8 cellular contexts compared by ENCODE assay signal in genomic region chr19:12782424-12783225, GRCh38. TPM values are rescaled to one million over a fixed set of nuclear protein-coding genes. Genes with fewer than 3 reads are reported as not detected.
DNase-seq lines count a peak whose midpoint lies in the region; ATAC-seq lines count a peak whose summit lies in the region.

No MANE protein-coding gene starts in this region.

- H3K27ac ChIP-seq in mesenchymal stem cell (ENCODE audit: low read length, poor library complexity, severe bottlenecking), result peak overlapping the region; percentile 60

- peak overlapping the region; percentile 98 for H3K27ac Mint-ChIP-seq in activated CD8-positive, alpha-beta T cell treated with anti-CD3 and anti-CD28 coated beads, Interleukin-2, amount 10 ng/mL, durations not matched to agents 7 days and 5 days

- H2BK12ac ChIP-seq in mesenchymal stem cell (ENCODE audit: low read length in 2 of 2), result peak overlapping the region; percentile 94 to 99

- H3K4me3 Mint-ChIP-seq in activated CD8-positive, alpha-beta T cell treated with anti-CD3 and anti-CD28 coated beads, Interleukin-2, amount 10 ng/mL, durations not matched to agents 7 days and 5 days, result peak overlapping the region; percentile 82

- peak overlapping the region; percentile 40 for H2BK5ac ChIP-seq in mesenchymal stem cell (ENCODE audit: low read depth, low read length, poor library complexity, severe bottlenecking)

- peak overlapping the region; percentile 91 for H3K4me2 ChIP-seq in mesenchymal stem cell (ENCODE audit: low read length, poor library complexity, severe bottlenecking)

- H3K9me3 ChIP-seq in mesenchymal stem cell (ENCODE audit: control insufficient read depth, low read length), result no peaks in the 10 kb centered on the region

- peak overlapping the region; percentile 99 for H4K91ac ChIP-seq in mesenchymal stem cell (ENCODE audit: low read length)

- H3K23ac ChIP-seq in mesenchymal stem cell (ENCODE audit: low read length in 2 of 2), result peak overlapping the region in 1 of 2 experiments; percentile 2

- H3K9me3 Mint-ChIP-seq in activated CD8-positive, alpha-beta T cell treated with anti-CD3 and anti-CD28 coated beads, Interleukin-2, amount 10 ng/mL, durations not matched to agents 7 days and 5 days (ENCODE audit: insufficient read depth), result no peaks in the 10 kb centered on the region

- peak overlapping the region; percentile 86 for H3K9ac ChIP-seq in mesenchymal stem cell (ENCODE audit: low read length)

- peak overlapping the region; percentile 60 for H2BK15ac ChIP-seq in mesenchymal stem cell (ENCODE audit: low read depth, poor library complexity, severe bottlenecking)

- no peak overlapping the region for H2AFZ ChIP-seq in mesenchymal stem cell (ENCODE audit: low read depth, low read length)

- no peaks in the 10 kb centered on the region for H3K36me3 Mint-ChIP-seq in activated CD8-positive, alpha-beta T cell treated with anti-CD3 and anti-CD28 coated beads, Interleukin-2, amount 10 ng/mL, durations not matched to agents 7 days and 5 days (ENCODE audit: low read depth)

- peak overlapping the region; percentile 95 to 98 for H3K18ac ChIP-seq in mesenchymal stem cell (ENCODE audit: low read depth in 1 of 2, low read length in 2 of 2)

- POLR2A ChIA-PET in activated CD8-positive, alpha-beta T cell treated with anti-CD3 and anti-CD28 coated beads, Interleukin-2, amount 10 ng/mL, durations not matched to agents 7 days and 5 days (lab: Charles Lee), result interaction anchor here (0.6 to 15.2 kb wide), 4 partner anchors 9 to 1687 kb away, joined by 3 to 380 read pairs (median 4); partner anchors contain the start of gene JUNB

- H3K27me3 Mint-ChIP-seq in activated CD8-positive, alpha-beta T cell treated with anti-CD3 and anti-CD28 coated beads, Interleukin-2, amount 10 ng/mL, durations not matched to agents 7 days and 5 days (ENCODE audit: low read depth), result no peaks in the 10 kb centered on the region

- peak overlapping the region; percentile 98 for H4K8ac ChIP-seq in mesenchymal stem cell (ENCODE audit: low read length)

- peak overlapping the region; percentile 89 to 95 for H3K4ac ChIP-seq in mesenchymal stem cell (ENCODE audit: low read depth in 1 of 2, low read length in 2 of 2)

- peak overlapping the region in 1 of 2 experiments; percentile 98 for H3K14ac ChIP-seq in mesenchymal stem cell (ENCODE audit: low read length in 2 of 2)

- peak overlapping the region; percentile 83 for H2BK120ac ChIP-seq in mesenchymal stem cell (ENCODE audit: low read depth, low read length)

- CTCF ChIA-PET in activated CD8-positive, alpha-beta T cell treated with anti-CD3 and anti-CD28 coated beads, Interleukin-2, amount 10 ng/mL, durations not matched to agents 7 days and 5 days (lab: Charles Lee), result interaction anchor here (1.1 to 1.9 kb wide), 3 partner anchors 9 to 13 kb away, joined by 4 to 23 read pairs (median 17); partner anchors contain the start of gene JUNB

- peak overlapping the region; percentile 49 for H2AK5ac ChIP-seq in mesenchymal stem cell (ENCODE audit: low read length, severe bottlenecking)

- H3K27me3 ChIP-seq in mesenchymal stem cell (ENCODE audit: control insufficient read depth in 1 of 2, insufficient read depth in 1 of 2, low read length in 2 of 2), result no peaks in the 10 kb centered on the region

- peaks cover 47% of the 10 kb centered on the region for H3K4me1 ChIP-seq in mesenchymal stem cell (ENCODE audit: control insufficient read depth, insufficient read depth, low read depth, low read length)

- H3K79me1 ChIP-seq in mesenchymal stem cell (replicated peaks; ENCODE audit: low read length, poor library complexity, severe bottlenecking), result peaks cover 1% of the 10 kb centered on the region

- H3K36me3 ChIP-seq in mesenchymal stem cell (ENCODE audit: control insufficient read depth in 1 of 2, insufficient read depth in 2 of 2, low read depth in 1 of 2, low read length in 2 of 2), result no peaks in the 10 kb centered on the region

- ATAC-seq in HG02885 (IDR thresholded peaks at IDR 0.05; ENCODE audit: poor library complexity, unreplicated experiment), result peak; percentile 51
- ATAC-seq in activated CD8-positive, alpha-beta T cell treated with anti-CD3 and anti-CD28 coated beads, Interleukin-2, amount 10 ng/mL, durations not matched to agents 7 days and 5 days, result peak; percentile 51

- under 1% methylated on average over 48 of the region's 82 CpGs for WGBS in mesenchymal stem cell

- H3K4me3 ChIP-seq in mesenchymal stem cell (ENCODE audit: insufficient read depth in 1 of 2, low read depth in 1 of 2, low read length in 2 of 2), result peak overlapping the region; percentile 57 to 74

- DNase-seq in GDM1 (lab: John Stamatoyannopoulos, UW), result peak; percentile 91
- peak; percentile 52 for DNase-seq in NCI-H748 treated with DMSO at 0.1 percent for 48 hours (lab: John Stamatoyannopoulos, UW)
- DNase-seq in activated CD8-positive, alpha-beta T cell treated with anti-CD3 and anti-CD28 coated beads, Interleukin-2, amount 10 ng/mL, durations not matched to agents 7 days and 5 days, result peak; percentile 87
- DNase-seq in effector CD8-positive, alpha-beta T cell (lab: John Stamatoyannopoulos, UW), result peak; percentile 95
- peak; percentile 96 for DNase-seq in mesenchymal stem cell
- DNase-seq in stimulated activated CD8-positive, alpha-beta memory T cell treated with anti-CD3 and anti-CD28 coated beads, Interleukin-12 subunit alpha, Interleukin-12 subunit beta, amount 100 ng/mL, for 1 hour (ENCODE audit: low read depth), result peak; percentile 83
- DNase-seq in SKM-1 (lab: John Stamatoyannopoulos, UW; ENCODE audit: unreplicated experiment), result no peak

- H3K4me1 Mint-ChIP-seq in activated CD8-positive, alpha-beta T cell treated with anti-CD3 and anti-CD28 coated beads, Interleukin-2, amount 10 ng/mL, durations not matched to agents 7 days and 5 days (ENCODE audit: low read depth), result peaks cover 42% of the 10 kb centered on the region

RNA-seq across cellular contexts. Expression of gene HOOK2, which starts 7.3 kb away (rescaled TPM):
- 10 to 100 TPM; 14.4 to 16.9 TPM for total RNA-seq in activated CD8-positive, alpha-beta T cell treated with anti-CD3 and anti-CD28 coated beads, Interleukin-2, amount 10 ng/mL, durations not matched to agents 7 days and 5 days
- polyA plus RNA-seq in mesenchymal stem cell (2013, experiment 1 of 2), result 10.8 TPM
- polyA plus RNA-seq in mesenchymal stem cell (2013, experiment 2 of 2), result 10.4 TPM

RNA-seq across cellular contexts. Expression of gene JUNB, which starts 8.7 kb away (rescaled TPM):
- 10 to 100 TPM; 90.4 to 92.9 TPM for total RNA-seq in activated CD8-positive, alpha-beta T cell treated with anti-CD3 and anti-CD28 coated beads, Interleukin-2, amount 10 ng/mL, durations not matched to agents 7 days and 5 days
- polyA plus RNA-seq in mesenchymal stem cell (2013, experiment 1 of 2), result 273 TPM
- polyA plus RNA-seq in mesenchymal stem cell (2013, experiment 2 of 2), result 264 TPM

RNA-seq across cellular contexts. Expression of gene PRDX2, which starts 19.0 kb away (rescaled TPM):
- total RNA-seq in activated CD8-positive, alpha-beta T cell treated with anti-CD3 and anti-CD28 coated beads, Interleukin-2, amount 10 ng/mL, durations not matched to agents 7 days and 5 days, result 100 to 1,000 TPM; 250 to 267 TPM
- polyA plus RNA-seq in mesenchymal stem cell (2013, experiment 1 of 2), result 139 TPM
- polyA plus RNA-seq in mesenchymal stem cell (2013, experiment 2 of 2), result 142 TPM

RNA-seq across cellular contexts. Expression of gene THSD8, which starts 19.2 kb away (rescaled TPM):
- total RNA-seq in activated CD8-positive, alpha-beta T cell treated with anti-CD3 and anti-CD28 coated beads, Interleukin-2, amount 10 ng/mL, durations not matched to agents 7 days and 5 days, result 10 to 100 TPM; 17.7 to 30.9 TPM
- 4.3 TPM for polyA plus RNA-seq in mesenchymal stem cell (2013, experiment 1 of 2)
- 4.1 TPM for polyA plus RNA-seq in mesenchymal stem cell (2013, experiment 2 of 2)

RNA-seq across cellular contexts. Expression of gene RNASEH2A, which starts 23.8 kb away (rescaled TPM):
- total RNA-seq in activated CD8-positive, alpha-beta T cell treated with anti-CD3 and anti-CD28 coated beads, Interleukin-2, amount 10 ng/mL, durations not matched to agents 7 days and 5 days, result 10 to 100 TPM; 49.2 to 64.0 TPM
- polyA plus RNA-seq in mesenchymal stem cell (2013, experiment 1 of 2), result 2.8 TPM
- polyA plus RNA-seq in mesenchymal stem cell (2013, experiment 2 of 2), result 2.9 TPM
